Comparison of ENCODE assay signal across 11 cellular contexts in the genomic region with DNA sequence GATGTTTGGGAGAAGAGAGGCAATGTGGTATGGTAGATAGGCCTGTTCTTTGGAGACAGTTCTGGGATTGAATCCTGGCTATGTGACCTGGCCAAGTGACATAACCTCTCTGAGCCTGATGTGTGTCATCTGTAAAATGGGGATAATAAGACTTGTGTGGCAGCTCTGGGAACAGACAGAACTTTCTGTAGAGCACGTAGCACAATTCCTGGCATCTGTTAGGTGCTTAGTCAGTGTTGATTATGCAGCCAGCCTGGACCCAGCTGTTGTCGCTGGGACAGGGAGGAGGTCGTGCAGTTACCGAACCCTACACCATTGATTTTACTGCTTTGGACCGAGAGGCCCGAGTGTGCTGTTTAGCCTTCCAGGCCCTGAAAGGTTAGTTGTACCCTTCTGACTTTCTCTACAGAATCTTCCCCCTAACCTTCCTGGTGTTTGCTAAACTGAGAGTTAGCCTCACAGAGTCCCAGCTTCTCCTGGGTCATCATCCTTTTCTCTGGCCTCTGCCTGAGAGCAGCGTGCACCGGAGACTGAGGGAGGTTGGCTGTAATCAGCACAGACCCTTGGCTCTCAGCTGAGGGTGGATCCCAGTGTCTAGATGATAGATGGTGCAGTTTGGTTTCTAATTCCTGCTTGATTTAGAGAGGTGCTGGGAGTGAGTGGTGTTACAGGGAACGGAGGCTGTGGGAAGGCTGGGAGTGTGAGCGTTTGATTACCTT. TPM values are rescaled to one million over a fixed set of nuclear protein-coding genes. Genes with fewer than 3 reads are reported as not detected.
A peak's percentile ranks its signal among the peaks of the same experiment; 100 is the strongest.
DNase-seq lines count a peak whose midpoint lies in the region; ATAC-seq and TF ChIP-seq lines count a peak whose summit lies in the region.
"Had no signal": no experiment of that assay in that cellular context is flagged by ENCODE, and none has a peak within 500 bp of the region (broad histone marks: within the 10 kb centered on the region; RNA-seq: fewer than 3 reads in every experiment).

No MANE protein-coding gene starts in this region.

- H2AFZ ChIP-seq in neuronal stem cell (ENCODE audit: low read length) = no peak overlapping the region

- peak overlapping the region; percentile 64 for H2AK5ac ChIP-seq in neuronal stem cell (ENCODE audit: low read depth, low read length)

- no peak overlapping the region for H2BK12ac ChIP-seq in neuronal stem cell (ENCODE audit: low read length)

- no peak overlapping the region for H3K4me2 ChIP-seq in neuronal stem cell (ENCODE audit: insufficient read depth, low read length, poor library complexity, severe bottlenecking)

- no peak overlapping the region for H2BK15ac ChIP-seq in neuronal stem cell (ENCODE audit: low read length)

- H3K27me3 ChIP-seq in neuronal stem cell (ENCODE audit: control insufficient read depth in 3 of 3, insufficient read depth in 3 of 3, low read depth in 1 of 3, low read length in 3 of 3) = no peaks in the 10 kb centered on the region
- H3K27me3 ChIP-seq: uterus had no signal

- no peak overlapping the region for H4K8ac ChIP-seq in neuronal stem cell (ENCODE audit: low read depth, low read length)

- H3K27me3 Mint-ChIP-seq in natural killer cell treated with Interleukin-12 subunit alpha and Interleukin-12 subunit beta and Interleukin-15 and Interleukin-18, amount 100 ng/mL, for 72 hours = no peaks in the 10 kb centered on the region

- peak overlapping the region; percentile 38 for H3K9ac ChIP-seq in neuronal stem cell (ENCODE audit: low read depth, low read length, poor library complexity)

- H3K4me3 ChIP-seq in fibroblast of villous mesenchyme (ENCODE audit: low read depth, low read length) (no peak overlapping the region), neuronal stem cell (ENCODE audit: low read length in 2 of 2) (no peak overlapping the region)
- H3K4me3 ChIP-seq: uterus had no signal

- H2BK5ac ChIP-seq in neuronal stem cell (ENCODE audit: low read length) = no peak overlapping the region

- no peaks in the 10 kb centered on the region for H3K9me3 ChIP-seq in neuronal stem cell (replicated peaks in 1 of 2; ENCODE audit: control insufficient read depth in 2 of 2, insufficient read depth in 1 of 2, low read depth in 1 of 2, low read length in 2 of 2)
- H3K9me3 ChIP-seq: uterus had no signal

- ATAC-seq in natural killer cell treated with Interleukin-12 subunit alpha and Interleukin-12 subunit beta and Interleukin-15 and Interleukin-18, amount 100 ng/mL, for 72 hours = no peak
- ATAC-seq: PC-3 had no signal

- H3K14ac ChIP-seq in neuronal stem cell (ENCODE audit: low read length) = no peak overlapping the region

- H3K27ac ChIP-seq in neuronal stem cell (replicated peaks; ENCODE audit: low read length) = no peak overlapping the region

- no CpG with 5 or more reads among the region's 10 CpGs for WGBS in neuronal stem cell (ENCODE audit: extremely low coverage in 2 of 2, insufficient read length in 2 of 2, insufficient replicate concordance in 1 of 2), 2 donors

- no peak overlapping the region for H3K23ac ChIP-seq in neuronal stem cell (ENCODE audit: low read depth, low read length, poor library complexity)

- H3K4me1 ChIP-seq in neuronal stem cell (ENCODE audit: control insufficient read depth in 2 of 2, insufficient read depth in 1 of 2, low read depth in 1 of 2, low read length in 2 of 2) = peaks cover 53 to 56% of the 10 kb centered on the region in 2 donors

- no peaks in the 10 kb centered on the region for H3K36me3 Mint-ChIP-seq in natural killer cell treated with Interleukin-12 subunit alpha and Interleukin-12 subunit beta and Interleukin-15 and Interleukin-18, amount 100 ng/mL, for 72 hours

- peaks cover 33 to 35% of the 10 kb centered on the region in 2 donors for H3K4me1 Mint-ChIP-seq in natural killer cell treated with Interleukin-12 subunit alpha and Interleukin-12 subunit beta and Interleukin-15 and Interleukin-18, amount 100 ng/mL, for 72 hours (ENCODE audit: low read depth in 2 of 2)

- H3K27ac Mint-ChIP-seq in natural killer cell treated with Interleukin-12 subunit alpha and Interleukin-12 subunit beta and Interleukin-15 and Interleukin-18, amount 100 ng/mL, for 72 hours = no peak overlapping the region

- peaks cover 22% of the 10 kb centered on the region for H3K79me1 ChIP-seq in neuronal stem cell (ENCODE audit: low read depth, low read length)

- TF ChIP-seq CTCF in fibroblast of villous mesenchyme (IDR thresholded peaks at IDR 0.05; ENCODE audit: insufficient read depth, low read depth, low read length) = no peak

- H2BK120ac ChIP-seq in neuronal stem cell (ENCODE audit: low read depth, low read length) = no peak overlapping the region

- H3K18ac ChIP-seq in neuronal stem cell (ENCODE audit: low read length) = peak overlapping the region; percentile 76

- H3K9me3 Mint-ChIP-seq in natural killer cell treated with Interleukin-12 subunit alpha and Interleukin-12 subunit beta and Interleukin-15 and Interleukin-18, amount 100 ng/mL, for 72 hours = no peaks in the 10 kb centered on the region

- peaks cover 4 to 61% of the 10 kb centered on the region in 2 donors for H3K36me3 ChIP-seq in neuronal stem cell (replicated peaks in 1 of 2; ENCODE audit: control insufficient read depth in 2 of 2, insufficient read depth in 2 of 2, low read length in 2 of 2)
- H3K36me3 ChIP-seq: uterus had no signal

- no peak overlapping the region for H3K4me3 Mint-ChIP-seq in natural killer cell treated with Interleukin-12 subunit alpha and Interleukin-12 subunit beta and Interleukin-15 and Interleukin-18, amount 100 ng/mL, for 72 hours

- no peak overlapping the region for H3K4ac ChIP-seq in neuronal stem cell (ENCODE audit: low read length)

- peak; percentile 29 for DNase-seq in Ammon's horn (ENCODE audit: low spot score)
- DNase-seq in NCI-H69 (lab: John Stamatoyannopoulos, UW) = peak; percentile 37
- DNase-seq in fibroblast of villous mesenchyme (ENCODE audit: low read depth) = peak; percentile 14
- no peak for DNase-seq in neuronal stem cell (ENCODE audit: low spot score)
- no peak for DNase-seq in activated gamma-delta T cell (lab: John Stamatoyannopoulos, UW)
- no peak for DNase-seq in H4 (ENCODE audit: low spot score)
- no peak for DNase-seq in natural killer cell treated with Interleukin-12 subunit alpha and Interleukin-12 subunit beta and Interleukin-15 and Interleukin-18, amount 100 ng/mL, for 72 hours (ENCODE audit: low spot score)
- DNase-seq in occipital lobe (lab: John Stamatoyannopoulos, UW) = no peak
- DNase-seq: dermis blood vessel endothelial cell, PC-3 had no signal

- no peak overlapping the region for H4K91ac ChIP-seq in neuronal stem cell (ENCODE audit: low read depth, low read length, poor library complexity)

RNA-seq across cellular contexts. Expression of a gene that starts 31.9 kb away (rescaled TPM):
- total RNA-seq in fibroblast of villous mesenchyme = 25.4 and 50.1 TPM in 2 replicates
- polyA plus RNA-seq in neuronal stem cell (2013, experiment 1 of 2) = 56.3 TPM
- polyA plus RNA-seq in neuronal stem cell (2013, experiment 2 of 2) = 58.0 TPM
- 23.6 and 27.7 TPM in 2 replicates for total RNA-seq in H4 (2014; rRNA removed; shearing (Covaris generic))
- 100 to 1,000 TPM in 1 of 2 donors, 10 to 100 TPM in 1; 51.3 to 126 TPM for total RNA-seq in natural killer cell treated with Interleukin-12 subunit alpha and Interleukin-12 subunit beta and Interleukin-15 and Interleukin-18, amount 100 ng/mL, for 72 hours
- total RNA-seq in occipital lobe = 44.6 TPM

Comparison
In these comparisons a context has a peak if more than half of its experiments do, and no peak if none do; other contexts are left out.
1. DNase-seq: peak in Ammon's horn (single experiment), NCI-H69 (single experiment) and fibroblast of villous mesenchyme (single experiment); none in neuronal stem cell (single experiment), activated gamma-delta T cell (single experiment), H4 (single experiment), natural killer cell treated with Interleukin-12 subunit alpha and Interleukin-12 subunit beta and Interleukin-15 and Interleukin-18, amount 100 ng/mL, for 72 hours (single experiment) and occipital lobe (single experiment).